ENCODE assay signal across 13 cellular contexts in the genomic region with DNA sequence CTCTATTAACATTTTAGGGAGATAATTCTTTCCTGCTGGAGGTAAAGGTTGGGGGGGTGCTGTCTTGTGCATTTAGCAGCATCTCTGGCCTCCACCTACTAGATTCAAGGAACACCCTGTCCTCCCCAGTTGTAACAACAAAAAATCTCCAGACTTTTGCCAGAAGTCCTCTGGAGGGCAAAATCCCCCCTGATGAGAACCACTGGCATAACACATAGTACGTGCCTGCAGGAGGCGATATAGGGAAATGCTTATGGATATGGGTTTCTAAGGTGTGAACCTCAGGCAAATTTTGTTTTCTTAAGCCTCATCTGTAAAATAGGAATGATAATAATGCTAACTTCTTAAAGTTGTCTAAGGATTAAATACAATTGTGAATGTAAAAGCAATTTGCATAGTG. TPM values are rescaled to one million over a fixed set of nuclear protein-coding genes. Genes with fewer than 3 reads are reported as not detected.
A peak's percentile ranks its signal among the peaks of the same experiment; 100 is the strongest.
DNase-seq lines count a peak whose midpoint lies in the region; ATAC-seq and TF ChIP-seq lines count a peak whose summit lies in the region.
"Had no signal": no experiment of that assay in that cellular context is flagged by ENCODE, and none has a peak within 500 bp of the region (broad histone marks: within the 10 kb centered on the region; RNA-seq: fewer than 3 reads in every experiment).

No MANE protein-coding gene starts in this region.

- peaks cover 4% of the 10 kb centered on the region; the same call in 1 of the 2 replicates for H4K20me1 ChIP-seq in OCI-LY3 (ENCODE audit: insufficient read depth, low read length)

- TF ChIP-seq CTCF in AG09319 (IDR thresholded peaks at IDR 0.05; ENCODE audit: low read depth, low read length) (peak; percentile 20), GM10266 (IDR thresholded peaks at IDR 0.05; ENCODE audit: control insufficient read depth, insufficient read depth, low read depth, missing control alignments) (peak; percentile 22), OCI-LY3 (IDR thresholded peaks at IDR 0.05; ENCODE audit: low read depth, low read length) (peak; percentile 15; the same call in 1 of the 2 replicates), fibroblast of pulmonary artery (IDR thresholded peaks at IDR 0.05; ENCODE audit: low read length, missing control alignments) (peak; percentile 27)

- intact Hi-C loops in posterior vena cava (cut with DNase I), result no loop called here

- H3K9me3 ChIP-seq in OCI-LY3 (ENCODE audit: insufficient read depth, low read length), result no peaks in the 10 kb centered on the region
- H3K9me3 ChIP-seq: gastroesophageal sphincter had no signal

- no peak overlapping the region for H3K27ac ChIP-seq in OCI-LY3 (ENCODE audit: low read length)
- H3K27ac ChIP-seq: RWPE1 had no signal

- peaks cover 20% of the 10 kb centered on the region for H3K4me1 ChIP-seq in OCI-LY3 (ENCODE audit: low read length)

- no peak overlapping the region for H3K4me2 ChIP-seq in OCI-LY3 (ENCODE audit: low read length)

- H3K36me3 ChIP-seq in OCI-LY3 (replicated peaks; ENCODE audit: low read depth, low read length), result no peaks in the 10 kb centered on the region
- H3K36me3 ChIP-seq: gastroesophageal sphincter had no signal

- ATAC-seq in GM18870 (IDR thresholded peaks at IDR 0.05; ENCODE audit: unreplicated experiment) (no peak), HG03139 (IDR thresholded peaks at IDR 0.05; ENCODE audit: unreplicated experiment) (no peak)
- ATAC-seq: gastroesophageal sphincter had no signal

- H3K27me3 ChIP-seq in OCI-LY3 (ENCODE audit: low read depth, low read length), result peaks cover 21% of the 10 kb centered on the region
- H3K27me3 ChIP-seq: gastroesophageal sphincter had no signal

- no peak overlapping the region for H2AFZ ChIP-seq in OCI-LY3 (ENCODE audit: low read depth, low read length)

- no peak overlapping the region for H3K4me3 ChIP-seq in OCI-LY3 (ENCODE audit: low read length)
- no peak overlapping the region for H3K4me3 ChIP-seq in fibroblast of pulmonary artery (replicated peaks; ENCODE audit: low read depth, low read length)
- H3K4me3 ChIP-seq: gastroesophageal sphincter had no signal

- peaks cover 9% of the 10 kb centered on the region for H3K79me2 ChIP-seq in OCI-LY3 (ENCODE audit: low read length)

- no peak overlapping the region for H3K9ac ChIP-seq in OCI-LY3 (ENCODE audit: low read length)

- no peak for DNase-seq in AG09319 (ENCODE audit: extremely low read depth, low read depth)
- DNase-seq in GM10266 (ENCODE audit: extremely low spot score), result no peak
- DNase-seq in fibroblast of pulmonary artery (ENCODE audit: low read depth), result no peak
- no peak for DNase-seq in MV-4-11 (lab: John Stamatoyannopoulos, UW)
- DNase-seq in posterior vena cava (ENCODE audit: low spot score), result no peak
- DNase-seq: activated CD8-positive, alpha-beta memory T cell treated with anti-CD3 and anti-CD28 coated beads for 24 hours; GF-D8; NCI-H1105 had no signal

RNA-seq across cellular contexts. Expression of gene OSBPL3, which starts 2.9 kb away (rescaled TPM):
- 1 to 10 TPM; 5.0 to 9.1 TPM for total RNA-seq in posterior vena cava
